In the genomic region with DNA sequence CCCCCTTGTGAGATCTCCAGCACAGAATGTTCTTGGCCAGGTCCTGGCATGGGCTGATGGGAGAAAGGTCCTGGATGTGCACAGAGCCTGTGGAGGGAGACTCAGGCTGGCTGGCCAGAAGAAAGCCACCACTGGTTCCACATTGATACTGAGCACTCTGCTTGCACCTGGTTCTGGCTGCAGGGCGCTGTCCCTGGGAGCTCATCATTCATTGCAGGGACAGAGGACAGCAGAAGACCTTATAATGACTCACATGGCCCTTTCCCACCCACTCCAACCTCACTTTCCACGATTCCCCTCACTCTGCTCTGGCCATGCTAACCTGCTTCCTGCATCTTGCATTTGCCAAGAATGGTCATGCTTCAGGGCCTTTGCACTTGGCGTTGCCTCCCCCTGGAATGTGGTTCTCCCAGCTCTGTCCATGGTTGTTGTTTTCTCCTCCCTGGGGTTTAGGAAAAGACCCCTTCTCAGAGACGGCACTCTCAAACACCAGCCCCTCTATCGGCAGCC, we compare ENCODE assay signal across 12 cellular contexts. TPM values are rescaled to one million over a fixed set of nuclear protein-coding genes. Genes with fewer than 3 reads are reported as not detected.
DNase-seq lines count a peak whose midpoint lies in the region; ATAC-seq and TF ChIP-seq lines count a peak whose summit lies in the region.
"Had no signal": no experiment of that assay in that cellular context is flagged by ENCODE, and none has a peak within 500 bp of the region (broad histone marks: within the 10 kb centered on the region; RNA-seq: fewer than 3 reads in every experiment).

No MANE protein-coding gene starts in this region.

- H3K27ac Mint-ChIP-seq in activated T-cell treated with anti-CD3 and anti-CD28 coated beads, Interleukin-2, amount 50 U/mL, for 24 hours = peak overlapping the region; percentile 88
- H3K27ac Mint-ChIP-seq: IgD-negative memory B cell had no signal

- peaks cover 15% of the 10 kb centered on the region for H3K27me3 Mint-ChIP-seq in activated T-cell treated with anti-CD3 and anti-CD28 coated beads, Interleukin-2, amount 50 U/mL, for 24 hours

- no peak overlapping the region for H3K4me3 Mint-ChIP-seq in activated T-cell treated with anti-CD3 and anti-CD28 coated beads, Interleukin-2, amount 50 U/mL, for 24 hours
- H3K4me3 Mint-ChIP-seq: B cell, IgD-negative memory B cell had no signal

- ATAC-seq in SK-N-SH treated with all-trans-retinoic acid at 6 μM for 48 hours = 0 out of 3 replicates have a peak, but pooled peaks have one; percentile 4
- no peak for ATAC-seq in HG02970 (IDR thresholded peaks at IDR 0.05; ENCODE audit: low FRiP score, unreplicated experiment)

- H3K27ac ChIP-seq in thyroid gland = peak overlapping the region; percentile 94 to 100 (median 99)

- WGBS in thyroid gland, 2 donors = 25 to 45% methylated on average over 5 of the region's 5 CpGs

- intact Hi-C loops in thyroid gland (cut with DNase I) = no loop called here

- H3K4me1 Mint-ChIP-seq in activated T-cell treated with anti-CD3 and anti-CD28 coated beads, Interleukin-2, amount 50 U/mL, for 24 hours (ENCODE audit: low read depth) = peaks cover 18% of the 10 kb centered on the region

- no peak for TF ChIP-seq CTCF in thyroid gland (IDR thresholded peaks at IDR 0.05)
- TF ChIP-seq CTCF in GM10266 (IDR thresholded peaks at IDR 0.05; ENCODE audit: control insufficient read depth, insufficient read depth, low read depth, missing control alignments) = no peak

- peaks cover 3 to 7% of the 10 kb centered on the region in 2 donors for H3K36me3 ChIP-seq in thyroid gland

- peak in 1 of 2 donors; percentile 26 for TF ChIP-seq POLR2A in thyroid gland (IDR thresholded peaks at IDR 0.05)

- no peaks in the 10 kb centered on the region for H3K9me3 ChIP-seq in thyroid gland

- no peak for DNase-seq in activated T-cell treated with anti-CD3 and anti-CD28 coated beads, Interleukin-2, amount 50 U/mL, for 24 hours
- DNase-seq in activated T-cell treated with anti-CD3 and anti-CD28 coated beads for 4 hours (no peak), fibroblast of gingiva (ENCODE audit: low read depth) (peak; percentile 57), thyroid gland (peak; percentile 89 to 90), germinal center (ENCODE audit: low spot score) (no peak), GM10266 (ENCODE audit: extremely low spot score) (no peak)
- DNase-seq: stimulated activated naive CD4-positive, alpha-beta T cell had no signal

- no peaks in the 10 kb centered on the region for H3K9me3 Mint-ChIP-seq in activated T-cell treated with anti-CD3 and anti-CD28 coated beads, Interleukin-2, amount 50 U/mL, for 24 hours
- H3K9me3 Mint-ChIP-seq: naive thymus-derived CD4-positive, alpha-beta T cell had no signal

- no peak overlapping the region for H3K4me3 ChIP-seq in thyroid gland (replicated peaks in 1 of 3)

- no peaks in the 10 kb centered on the region for H3K27me3 ChIP-seq in thyroid gland

- H3K4me1 ChIP-seq in thyroid gland = peaks cover 63 to 92% of the 10 kb centered on the region in 2 donors

- H3K36me3 Mint-ChIP-seq in activated T-cell treated with anti-CD3 and anti-CD28 coated beads, Interleukin-2, amount 50 U/mL, for 24 hours (ENCODE audit: low read depth) = no peaks in the 10 kb centered on the region
- H3K36me3 Mint-ChIP-seq: IgD-negative memory B cell had no signal

TF ChIP-seq in SK-N-SH treated with all-trans-retinoic acid at 6 μM for 48 hours, 23 proteins besides CTCF, POLR2A, EP300 and RAD21:
- TF ChIP-seq, protein P1, sequence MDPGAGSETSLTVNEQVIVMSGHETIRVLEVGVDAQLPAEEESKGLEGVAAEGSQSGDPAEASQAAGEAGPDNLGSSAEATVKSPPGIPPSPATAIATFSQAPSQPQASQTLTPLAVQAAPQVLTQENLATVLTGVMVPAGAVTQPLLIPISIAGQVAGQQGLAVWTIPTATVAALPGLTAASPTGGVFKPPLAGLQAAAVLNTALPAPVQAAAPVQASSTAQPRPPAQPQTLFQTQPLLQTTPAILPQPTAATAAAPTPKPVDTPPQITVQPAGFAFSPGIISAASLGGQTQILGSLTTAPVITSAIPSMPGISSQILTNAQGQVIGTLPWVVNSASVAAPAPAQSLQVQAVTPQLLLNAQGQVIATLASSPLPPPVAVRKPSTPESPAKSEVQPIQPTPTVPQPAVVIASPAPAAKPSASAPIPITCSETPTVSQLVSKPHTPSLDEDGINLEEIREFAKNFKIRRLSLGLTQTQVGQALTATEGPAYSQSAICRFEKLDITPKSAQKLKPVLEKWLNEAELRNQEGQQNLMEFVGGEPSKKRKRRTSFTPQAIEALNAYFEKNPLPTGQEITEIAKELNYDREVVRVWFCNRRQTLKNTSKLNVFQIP (CRISPR knock-in tag; IDR thresholded peaks at IDR 0.05; ENCODE audit: borderline replicate concordance, low read depth) = no peak
- TF ChIP-seq ZNF565 (CRISPR knock-in tag; conservative IDR thresholded peaks at IDR 0.05; ENCODE audit: low read depth) (no peak), ARNTL (CRISPR knock-in tag; IDR thresholded peaks at IDR 0.05; ENCODE audit: borderline replicate concordance, low read depth) (no peak), SNAI2 (CRISPR knock-in tag; IDR thresholded peaks at IDR 0.05) (no peak), OSR1 (CRISPR knock-in tag; IDR thresholded peaks at IDR 0.05) (no peak), BACH2 (CRISPR knock-in tag; IDR thresholded peaks at IDR 0.05; ENCODE audit: borderline replicate concordance) (no peak), ISL1 (CRISPR knock-in tag; IDR thresholded peaks at IDR 0.05) (no peak), TOX (CRISPR knock-in tag; IDR thresholded peaks at IDR 0.05; ENCODE audit: borderline replicate concordance) (no peak), ZNF8 (CRISPR knock-in tag; IDR thresholded peaks at IDR 0.05) (no peak), ZC3H10 (CRISPR knock-in tag; IDR thresholded peaks at IDR 0.05) (no peak)
- TF ChIP-seq, protein P2, sequence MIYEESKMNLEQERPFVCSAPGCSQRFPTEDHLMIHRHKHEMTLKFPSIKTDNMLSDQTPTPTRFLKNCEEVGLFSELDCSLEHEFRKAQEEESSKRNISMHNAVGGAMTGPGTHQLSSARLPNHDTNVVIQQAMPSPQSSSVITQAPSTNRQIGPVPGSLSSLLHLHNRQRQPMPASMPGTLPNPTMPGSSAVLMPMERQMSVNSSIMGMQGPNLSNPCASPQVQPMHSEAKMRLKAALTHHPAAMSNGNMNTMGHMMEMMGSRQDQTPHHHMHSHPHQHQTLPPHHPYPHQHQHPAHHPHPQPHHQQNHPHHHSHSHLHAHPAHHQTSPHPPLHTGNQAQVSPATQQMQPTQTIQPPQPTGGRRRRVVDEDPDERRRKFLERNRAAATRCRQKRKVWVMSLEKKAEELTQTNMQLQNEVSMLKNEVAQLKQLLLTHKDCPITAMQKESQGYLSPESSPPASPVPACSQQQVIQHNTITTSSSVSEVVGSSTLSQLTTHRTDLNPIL (CRISPR knock-in tag; IDR thresholded peaks at IDR 0.05; ENCODE audit: low read depth) = no peak
- TF ChIP-seq, protein P3, sequence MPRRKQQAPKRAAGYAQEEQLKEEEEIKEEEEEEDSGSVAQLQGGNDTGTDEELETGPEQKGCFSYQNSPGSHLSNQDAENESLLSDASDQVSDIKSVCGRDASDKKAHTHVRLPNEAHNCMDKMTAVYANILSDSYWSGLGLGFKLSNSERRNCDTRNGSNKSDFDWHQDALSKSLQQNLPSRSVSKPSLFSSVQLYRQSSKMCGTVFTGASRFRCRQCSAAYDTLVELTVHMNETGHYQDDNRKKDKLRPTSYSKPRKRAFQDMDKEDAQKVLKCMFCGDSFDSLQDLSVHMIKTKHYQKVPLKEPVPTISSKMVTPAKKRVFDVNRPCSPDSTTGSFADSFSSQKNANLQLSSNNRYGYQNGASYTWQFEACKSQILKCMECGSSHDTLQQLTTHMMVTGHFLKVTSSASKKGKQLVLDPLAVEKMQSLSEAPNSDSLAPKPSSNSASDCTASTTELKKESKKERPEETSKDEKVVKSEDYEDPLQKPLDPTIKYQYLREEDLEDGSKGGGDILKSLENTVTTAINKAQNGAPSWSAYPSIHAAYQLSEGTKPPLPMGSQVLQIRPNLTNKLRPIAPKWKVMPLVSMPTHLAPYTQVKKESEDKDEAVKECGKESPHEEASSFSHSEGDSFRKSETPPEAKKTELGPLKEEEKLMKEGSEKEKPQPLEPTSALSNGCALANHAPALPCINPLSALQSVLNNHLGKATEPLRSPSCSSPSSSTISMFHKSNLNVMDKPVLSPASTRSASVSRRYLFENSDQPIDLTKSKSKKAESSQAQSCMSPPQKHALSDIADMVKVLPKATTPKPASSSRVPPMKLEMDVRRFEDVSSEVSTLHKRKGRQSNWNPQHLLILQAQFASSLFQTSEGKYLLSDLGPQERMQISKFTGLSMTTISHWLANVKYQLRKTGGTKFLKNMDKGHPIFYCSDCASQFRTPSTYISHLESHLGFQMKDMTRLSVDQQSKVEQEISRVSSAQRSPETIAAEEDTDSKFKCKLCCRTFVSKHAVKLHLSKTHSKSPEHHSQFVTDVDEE (CRISPR knock-in tag; IDR thresholded peaks at IDR 0.05) = no peak
- TF ChIP-seq, protein P4, sequence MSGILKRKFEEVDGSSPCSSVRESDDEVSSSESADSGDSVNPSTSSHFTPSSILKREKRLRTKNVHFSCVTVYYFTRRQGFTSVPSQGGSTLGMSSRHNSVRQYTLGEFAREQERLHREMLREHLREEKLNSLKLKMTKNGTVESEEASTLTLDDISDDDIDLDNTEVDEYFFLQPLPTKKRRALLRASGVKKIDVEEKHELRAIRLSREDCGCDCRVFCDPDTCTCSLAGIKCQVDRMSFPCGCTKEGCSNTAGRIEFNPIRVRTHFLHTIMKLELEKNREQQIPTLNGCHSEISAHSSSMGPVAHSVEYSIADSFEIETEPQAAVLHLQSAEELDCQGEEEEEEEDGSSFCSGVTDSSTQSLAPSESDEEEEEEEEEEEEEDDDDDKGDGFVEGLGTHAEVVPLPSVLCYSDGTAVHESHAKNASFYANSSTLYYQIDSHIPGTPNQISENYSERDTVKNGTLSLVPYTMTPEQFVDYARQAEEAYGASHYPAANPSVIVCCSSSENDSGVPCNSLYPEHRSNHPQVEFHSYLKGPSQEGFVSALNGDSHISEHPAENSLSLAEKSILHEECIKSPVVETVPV (CRISPR knock-in tag; IDR thresholded peaks at IDR 0.05) = no peak

RNA-seq across cellular contexts. Expression of a gene that starts 10.3 kb away (rescaled TPM):
- total RNA-seq in thyroid gland = 100 to 1,000 TPM; 333 to 826 (median 460) TPM
- total RNA-seq: B cell had no signal

RNA-seq across cellular contexts. Expression of a gene that starts 31.1 kb away (rescaled TPM):
- total RNA-seq in thyroid gland = 1 to 10 TPM in 1 of 4 donors, under 1 TPM in 3; 0.13 to 1.1 (median 0.42) TPM
- total RNA-seq: B cell had no signal

RNA-seq across cellular contexts. Expression of a gene that starts 48.0 kb away (rescaled TPM):
- under 1 TPM in 2 of 4 donors, not detected in 2; 0.11 to 0.71 TPM for total RNA-seq in thyroid gland
- total RNA-seq: B cell had no signal

RNA-seq across cellular contexts. Expression of a gene that starts 51.5 kb away (rescaled TPM):
- 1 to 10 TPM in 1 of 4 donors, under 1 TPM in 1, not detected in 2; 0.34 to 1.6 TPM for total RNA-seq in thyroid gland
- total RNA-seq: B cell had no signal

Comparison
In these comparisons a context has a peak if more than half of its experiments do, and no peak if none do; other contexts are left out.
1. DNase-seq: peak in fibroblast of gingiva (single experiment) and thyroid gland (2 of 2); none in activated T-cell treated with anti-CD3 and anti-CD28 coated beads, Interleukin-2, amount 50 U/mL, for 24 hours (single experiment), activated T-cell treated with anti-CD3 and anti-CD28 coated beads for 4 hours (single experiment), germinal center (single experiment) and GM10266 (single experiment).